In the genomic region with DNA sequence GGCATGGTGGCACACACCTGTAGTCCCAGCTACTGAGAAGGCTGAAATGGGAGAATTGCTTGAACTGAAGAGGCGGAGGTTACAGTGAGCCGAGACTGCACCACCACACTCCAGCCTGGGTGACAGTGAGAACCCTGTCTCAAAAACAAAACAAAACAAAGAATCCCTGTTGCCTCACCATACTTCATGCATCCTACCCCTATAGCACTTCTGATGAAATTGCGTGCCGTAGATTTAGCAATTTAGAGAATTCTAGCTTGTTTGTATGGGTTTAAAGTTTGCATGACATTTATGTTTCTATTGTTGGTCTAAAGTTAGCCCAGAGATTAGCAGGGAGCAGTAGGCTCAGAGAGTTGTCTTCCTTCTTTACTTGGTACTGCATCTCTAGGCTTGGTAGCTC, we compare ENCODE assay signal across 27 cellular contexts. TPM values are rescaled to one million over a fixed set of nuclear protein-coding genes. Genes with fewer than 3 reads are reported as not detected.
DNase-seq lines count a peak whose midpoint lies in the region; ATAC-seq, FAIRE-seq and TF ChIP-seq lines count a peak whose summit lies in the region.
"Had no signal": no experiment of that assay in that cellular context is flagged by ENCODE, and none has a peak within 500 bp of the region (broad histone marks: within the 10 kb centered on the region; RNA-seq: fewer than 3 reads in every experiment).

No MANE protein-coding gene starts in this region.

- TF ChIP-seq CTCF in A673 (conservative IDR thresholded peaks at IDR 0.05; ENCODE audit: low read depth, low read length) (no peak), Loucy (conservative IDR thresholded peaks at IDR 0.05; ENCODE audit: low read length) (no peak), astrocyte (IDR thresholded peaks at IDR 0.05; ENCODE audit: insufficient read depth, low read depth, low read length) (no peak)

- H3K27ac ChIP-seq in A673 (ENCODE audit: low read depth, low read length, poor library complexity, severe bottlenecking): peak overlapping the region; percentile 7
- no peak overlapping the region for H3K27ac ChIP-seq in astrocyte (ENCODE audit: low read depth, low read length)
- H3K27ac ChIP-seq: 22Rv1; BLaER1 treated with 17β-estradiol and CSF1 and Interleukin-3, amounts not matched to agents 10 nM and 100 nM had no signal

- H3K4me1 ChIP-seq in A673 (ENCODE audit: insufficient read depth, low read length, poor library complexity, severe bottlenecking): no peaks in the 10 kb centered on the region
- peaks cover 37% of the 10 kb centered on the region for H3K4me1 ChIP-seq in Loucy (ENCODE audit: insufficient read depth, low read length, poor library complexity, severe bottlenecking)
- no peaks in the 10 kb centered on the region for H3K4me1 ChIP-seq in astrocyte (ENCODE audit: insufficient read depth, low read length)
- H3K4me1 ChIP-seq: BE2C had no signal

- H2AFZ ChIP-seq in Loucy (ENCODE audit: low read length): no peak overlapping the region
- no peak overlapping the region for H2AFZ ChIP-seq in astrocyte (ENCODE audit: low read depth, low read length)

- H3K27me3 Mint-ChIP-seq in activated CD4-positive, alpha-beta T cell treated with anti-CD3 and anti-CD28 coated beads, Interleukin-2, amount 10 ng/mL, durations not matched to agents 24 days and 14 days: no peaks in the 10 kb centered on the region
- H3K27me3 Mint-ChIP-seq in astrocyte (ENCODE audit: low read depth, unreplicated experiment): no peaks in the 10 kb centered on the region
- no peaks in the 10 kb centered on the region for H3K27me3 Mint-ChIP-seq in effector memory CD8-positive, alpha-beta T cell
- H3K27me3 Mint-ChIP-seq: CD4-positive, alpha-beta T cell; CD8-positive, alpha-beta memory T cell had no signal

- CTCF ChIA-PET in A673 (lab: Charles Lee): no interaction called here

- no peaks in the 10 kb centered on the region for H3K9me3 Mint-ChIP-seq in activated CD4-positive, alpha-beta T cell treated with anti-CD3 and anti-CD28 coated beads, Interleukin-2, amount 10 ng/mL, durations not matched to agents 24 days and 14 days
- no peaks in the 10 kb centered on the region for H3K9me3 Mint-ChIP-seq in astrocyte (ENCODE audit: unreplicated experiment)
- no peaks in the 10 kb centered on the region for H3K9me3 Mint-ChIP-seq in effector memory CD8-positive, alpha-beta T cell
- H3K9me3 Mint-ChIP-seq: CD14-positive monocyte; CD4-positive, alpha-beta T cell; CD8-positive, alpha-beta memory T cell had no signal

- no peak overlapping the region for H3K4me3 Mint-ChIP-seq in activated CD4-positive, alpha-beta T cell treated with anti-CD3 and anti-CD28 coated beads, Interleukin-2, amount 10 ng/mL, durations not matched to agents 24 days and 14 days
- no peak overlapping the region for H3K4me3 Mint-ChIP-seq in astrocyte (ENCODE audit: unreplicated experiment)
- no peak overlapping the region for H3K4me3 Mint-ChIP-seq in effector memory CD8-positive, alpha-beta T cell
- H3K4me3 Mint-ChIP-seq: CD14-positive monocyte; CD4-positive, alpha-beta T cell; CD8-positive, alpha-beta memory T cell had no signal

- FAIRE-seq in astrocyte (lab: Jason Lieb, UNC): no peak
- FAIRE-seq: A204.1, D721Med, G401.6, GM12892 had no signal

- H3K4me3 ChIP-seq in A673 (ENCODE audit: low read depth, low read length, poor library complexity, severe bottlenecking) (no peak overlapping the region), Loucy (ENCODE audit: low read length, poor library complexity, severe bottlenecking) (peak overlapping the region; percentile 8), astrocyte (ENCODE audit: insufficient read depth, low read depth, low read length) (no peak overlapping the region)
- H3K4me3 ChIP-seq: BLaER1 treated with 17β-estradiol and CSF1 and Interleukin-3, amounts not matched to agents 10 nM and 100 nM had no signal

- POLR2A ChIA-PET in A673 (lab: Charles Lee; ENCODE audit: low non-redundant PET): no interaction called here

- no peak overlapping the region for H3K27ac Mint-ChIP-seq in activated CD4-positive, alpha-beta T cell treated with anti-CD3 and anti-CD28 coated beads, Interleukin-2, amount 10 ng/mL, durations not matched to agents 24 days and 14 days
- H3K27ac Mint-ChIP-seq in astrocyte (ENCODE audit: unreplicated experiment): peak overlapping the region; percentile 66
- no peak overlapping the region for H3K27ac Mint-ChIP-seq in effector memory CD8-positive, alpha-beta T cell
- H3K27ac Mint-ChIP-seq: CD4-positive, alpha-beta T cell had no signal

- H3K36me3 ChIP-seq in A673 (ENCODE audit: insufficient read depth, low read length, poor library complexity, severe bottlenecking) (peaks cover 37% of the 10 kb centered on the region), Loucy (ENCODE audit: insufficient read depth, low read length) (peaks cover 21% of the 10 kb centered on the region), astrocyte (ENCODE audit: insufficient read depth, low read length) (peaks cover 10% of the 10 kb centered on the region)

- no TSS peak for BruUV-seq in A673 (replicated peaks; lab: Mats Ljungman, UMichigan)

- DNase-seq in activated CD4-positive, alpha-beta T cell treated with anti-CD3 and anti-CD28 coated beads, Interleukin-2, amount 10 ng/mL, durations not matched to agents 24 days and 14 days: peak; percentile 31
- DNase-seq in activated CD4-positive, alpha-beta T cell treated with anti-CD3 and anti-CD28 coated beads, Interleukin-2, amount 50 U/mL, for 4 hours: no peak
- DNase-seq in A673 (ENCODE audit: low spot score) (no peak), astrocyte (ENCODE audit: low read depth) (no peak), DMS153 (lab: John Stamatoyannopoulos, UW) (no peak)
- DNase-seq in effector memory CD8-positive, alpha-beta T cell: no peak
- DNase-seq: ACHN; AML-193; BE2C; CD4-positive, alpha-beta T cell; CD8-positive, alpha-beta memory T cell; DMS 273 treated with DMSO at 0.1 percent for 48 hours; DMS53; DMS79 treated with DMSO at 0.1 percent for 48 hours; GOT3; H7 had no signal

- no peaks in the 10 kb centered on the region for H3K9me3 ChIP-seq in A673 (ENCODE audit: low read depth, low read length, poor library complexity, severe bottlenecking)
- H3K9me3 ChIP-seq in Loucy (ENCODE audit: insufficient read depth, low read depth, low read length): no peaks in the 10 kb centered on the region
- no peaks in the 10 kb centered on the region for H3K9me3 ChIP-seq in astrocyte (ENCODE audit: insufficient read depth, low read depth, low read length)
- H3K9me3 ChIP-seq: BE2C; BLaER1 treated with 17β-estradiol and CSF1 and Interleukin-3, amounts not matched to agents 10 nM and 100 nM had no signal

- H3K9ac ChIP-seq in Loucy (ENCODE audit: low read depth, low read length, poor library complexity, severe bottlenecking) (no peak overlapping the region), astrocyte (ENCODE audit: low read length) (no peak overlapping the region)
- H3K9ac ChIP-seq: BLaER1 treated with 17β-estradiol and CSF1 and Interleukin-3, amounts not matched to agents 10 nM and 100 nM had no signal

- H3K27me3 ChIP-seq in A673 (replicated peaks; ENCODE audit: insufficient read depth, low read depth, low read length, poor library complexity) (no peaks in the 10 kb centered on the region), Loucy (ENCODE audit: insufficient read depth, low read length, poor library complexity, severe bottlenecking) (no peaks in the 10 kb centered on the region), astrocyte (ENCODE audit: insufficient read depth, low read length) (no peaks in the 10 kb centered on the region)
- H3K27me3 ChIP-seq: BE2C; BLaER1 treated with 17β-estradiol and CSF1 and Interleukin-3, amounts not matched to agents 10 nM and 100 nM had no signal

- H3K4me2 ChIP-seq in Loucy (ENCODE audit: low read depth, low read length, poor library complexity, severe bottlenecking): peak overlapping the region; percentile 83
- no peak overlapping the region for H3K4me2 ChIP-seq in astrocyte (ENCODE audit: low read length)
- H3K4me2 ChIP-seq: BLaER1 treated with 17β-estradiol and CSF1 and Interleukin-3, amounts not matched to agents 10 nM and 100 nM had no signal

- intact Hi-C loops in activated CD4-positive, alpha-beta T cell treated with anti-CD3 and anti-CD28 coated beads, Interleukin-2, amount 10 ng/mL, durations not matched to agents 24 days and 14 days (cut with micrococcal nuclease): no loop called here
- intact Hi-C loops in A673 (cut with micrococcal nuclease; ENCODE audit: unreplicated experiment): no loop called here

- ATAC-seq in effector memory CD8-positive, alpha-beta T cell (replicated peaks): no peak
- ATAC-seq in HG03439 (IDR thresholded peaks at IDR 0.05; ENCODE audit: unreplicated experiment): no peak
- ATAC-seq: HCT116 had no signal

- H4K20me1 ChIP-seq in Loucy (ENCODE audit: insufficient read depth, low read length, poor library complexity, severe bottlenecking): peaks cover 76% of the 10 kb centered on the region
- peaks cover 93% of the 10 kb centered on the region for H4K20me1 ChIP-seq in astrocyte (ENCODE audit: insufficient read depth, low read length)

- no peaks in the 10 kb centered on the region for H3F3A ChIP-seq in Loucy (ENCODE audit: low read depth)

- H3K9me2 ChIP-seq in Loucy (replicated peaks; ENCODE audit: low read depth, low read length): no peaks in the 10 kb centered on the region

- H3K79me2 ChIP-seq in Loucy (ENCODE audit: insufficient read depth, low read length) (peaks cover 98% of the 10 kb centered on the region), astrocyte (ENCODE audit: insufficient read depth, low read length) (peaks cover 100% of the 10 kb centered on the region)

- peaks cover 36% of the 10 kb centered on the region for H3K36me3 Mint-ChIP-seq in activated CD4-positive, alpha-beta T cell treated with anti-CD3 and anti-CD28 coated beads, Interleukin-2, amount 10 ng/mL, durations not matched to agents 24 days and 14 days (ENCODE audit: low read depth)
- H3K36me3 Mint-ChIP-seq in astrocyte (ENCODE audit: low read depth, unreplicated experiment): peaks cover 14% of the 10 kb centered on the region
- peaks cover 64% of the 10 kb centered on the region for H3K36me3 Mint-ChIP-seq in effector memory CD8-positive, alpha-beta T cell (ENCODE audit: insufficient read depth)

- H3K4me1 Mint-ChIP-seq in activated CD4-positive, alpha-beta T cell treated with anti-CD3 and anti-CD28 coated beads, Interleukin-2, amount 10 ng/mL, durations not matched to agents 24 days and 14 days: peaks cover 25% of the 10 kb centered on the region
- peaks cover 6% of the 10 kb centered on the region for H3K4me1 Mint-ChIP-seq in astrocyte (ENCODE audit: low read depth, unreplicated experiment)
- peaks cover 23 to 57% of the 10 kb centered on the region in 2 donors for H3K4me1 Mint-ChIP-seq in effector memory CD8-positive, alpha-beta T cell (ENCODE audit: low read depth in 2 of 2)

RNA-seq across cellular contexts. Expression of a gene that starts 7.8 kb away (rescaled TPM):
- total RNA-seq in activated CD4-positive, alpha-beta T cell treated with anti-CD3 and anti-CD28 coated beads, Interleukin-2, amount 10 ng/mL, durations not matched to agents 24 days and 14 days: 58.7 and 60.5 TPM in 2 replicates
- total RNA-seq in A673 (2021) (49.7 and 50.1 TPM in 2 replicates), astrocyte (105 and 106 TPM in 2 replicates)

RNA-seq across cellular contexts. Expression of a gene that starts 20.7 kb away (rescaled TPM):
- total RNA-seq in activated CD4-positive, alpha-beta T cell treated with anti-CD3 and anti-CD28 coated beads, Interleukin-2, amount 10 ng/mL, durations not matched to agents 24 days and 14 days: 0.44 and 0.85 TPM in 2 replicates
- total RNA-seq in A673 (2021): 0.68 TPM in 1 of 2 replicates, not detected in the other
- total RNA-seq in astrocyte: 0.94 and 1.2 TPM in 2 replicates
- total RNA-seq: Daoy had no signal

RNA-seq across cellular contexts. Expression of a gene that starts 57.4 kb away (rescaled TPM):
- total RNA-seq in activated CD4-positive, alpha-beta T cell treated with anti-CD3 and anti-CD28 coated beads, Interleukin-2, amount 10 ng/mL, durations not matched to agents 24 days and 14 days: not detected in 2 replicates
- not detected in 2 replicates for total RNA-seq in A673 (2021)
- total RNA-seq in astrocyte: not detected in 2 replicates
- total RNA-seq: CD4-positive, alpha-beta T cell; CD8-positive, alpha-beta memory T cell; Daoy; H7 had no signal
